ENCODE assay signal across 8 cellular contexts in the genomic region with DNA sequence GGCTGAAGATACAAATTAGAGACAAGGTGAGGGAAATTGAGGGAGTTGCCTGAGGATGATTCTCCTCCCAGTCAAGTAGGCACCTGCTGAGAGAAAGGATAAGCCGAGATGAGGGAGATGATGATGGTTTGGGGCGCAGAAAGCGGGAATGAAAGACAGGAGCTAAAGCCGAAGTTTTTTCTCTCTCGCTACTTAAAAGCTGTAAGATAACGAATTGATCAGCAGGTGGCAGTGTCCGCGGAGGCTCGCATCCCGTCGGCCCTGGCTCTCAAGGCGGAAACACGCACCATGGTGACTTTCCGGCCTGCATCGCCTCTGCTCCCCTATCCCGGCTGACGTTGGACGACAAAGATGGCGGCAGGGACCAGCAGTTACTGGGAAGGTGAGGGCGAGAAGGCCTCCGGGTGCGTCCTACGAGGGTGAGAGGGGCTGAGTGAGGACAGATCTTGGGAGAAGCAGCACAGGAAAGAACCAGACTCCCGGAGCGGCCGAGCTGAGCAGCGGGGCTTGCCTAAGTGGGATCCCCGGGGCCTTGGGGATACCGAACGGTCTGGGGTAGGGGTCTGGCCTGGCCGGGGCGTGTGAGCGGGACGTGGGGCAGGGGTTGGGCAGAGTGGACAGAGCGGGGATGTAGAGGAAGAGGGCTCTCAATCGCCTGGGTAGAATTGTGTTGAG. TPM values are rescaled to one million over a fixed set of nuclear protein-coding genes. Genes with fewer than 3 reads are reported as not detected.
DNase-seq lines count a peak whose midpoint lies in the region; ATAC-seq and TF ChIP-seq lines count a peak whose summit lies in the region.

A gene (plus strand): TSS at position 326 of the 675 bp plus-strand sequence. CDS start 26 bp downstream, at position 352.

- H3K4me3 Mint-ChIP-seq in HFFc6 = peak within 1 kb of the TSS; percentile 95
- H3K4me3 Mint-ChIP-seq in activated naive CD4-positive, alpha-beta T cell treated with anti-CD3 and anti-CD28 coated beads, Interleukin-2, amount 50 U/mL, for 24 hours = peak within 1 kb of the TSS; percentile 93

- H3K36me3 ChIP-seq in suprapubic skin = peaks cover 24% of the 10 kb centered on the region

- H3K27me3 ChIP-seq in suprapubic skin = no peaks in the 10 kb centered on the region

- ATAC-seq in SK-N-SH treated with all-trans-retinoic acid at 6 μM for 48 hours = peak; percentile 100

- peaks cover 21% of the 10 kb centered on the region for H3K4me1 ChIP-seq in suprapubic skin

- TF ChIP-seq POLR2A in NB4 (IDR thresholded peaks at IDR 0.05; ENCODE audit: extremely low read depth, insufficient read length) (peak; percentile 91), suprapubic skin (IDR thresholded peaks at IDR 0.05) (peak; percentile 66 to 89)

- H3K27ac Mint-ChIP-seq in HFFc6 = peak within 1 kb of the TSS; percentile 99
- H3K27ac Mint-ChIP-seq in activated naive CD4-positive, alpha-beta T cell treated with anti-CD3 and anti-CD28 coated beads, Interleukin-2, amount 50 U/mL, for 24 hours = peak within 1 kb of the TSS; percentile 95

- peak; percentile 85 for TF ChIP-seq CTCF in GM10248 (IDR thresholded peaks at IDR 0.05; ENCODE audit: control extremely low read depth, extremely low read depth, low read depth, missing control alignments)
- TF ChIP-seq CTCF in HFFc6 (IDR thresholded peaks at IDR 0.05) = peak; percentile 89
- peak; percentile 60 for TF ChIP-seq CTCF in NB4 (IDR thresholded peaks at IDR 0.05; ENCODE audit: low read depth, low read length)
- TF ChIP-seq CTCF in suprapubic skin (IDR thresholded peaks at IDR 0.05) = peak; percentile 73 to 77

- DNase-seq in GM10248 (ENCODE audit: extremely low spot score) = peak; percentile 92
- peak; percentile 92 for DNase-seq in HFFc6
- DNase-seq in NB4 (ENCODE audit: low read depth) = peak; percentile 98
- peak; percentile 95 for DNase-seq in globus pallidus (ENCODE audit: low spot score)
- peak; percentile 32 to 97 (median 89) for DNase-seq in nucleus accumbens (lab: John Stamatoyannopoulos, UW)
- peak; percentile 96 to 98 for DNase-seq in suprapubic skin (ENCODE audit: low spot score in 2 of 2)

- H3K27ac ChIP-seq in suprapubic skin = peak within 1 kb of the TSS; percentile 91

- H3K4me1 Mint-ChIP-seq in HFFc6 (ENCODE audit: low read depth) = peaks cover 33% of the 10 kb centered on the region
- peaks cover 42% of the 10 kb centered on the region for H3K4me1 Mint-ChIP-seq in activated naive CD4-positive, alpha-beta T cell treated with anti-CD3 and anti-CD28 coated beads, Interleukin-2, amount 50 U/mL, for 24 hours

- WGBS in suprapubic skin = 0% methylated on average over 24 of the region's 36 CpGs

- peak within 1 kb of the TSS; percentile 94 for H3K4me3 ChIP-seq in NB4 (ENCODE audit: low read depth, low read length)
- peak within 1 kb of the TSS; percentile 79 for H3K4me3 ChIP-seq in suprapubic skin

- H3K27me3 Mint-ChIP-seq in HFFc6 (ENCODE audit: insufficient read depth) = no peaks in the 10 kb centered on the region; the same call in 1 of the 2 replicates
- no peaks in the 10 kb centered on the region for H3K27me3 Mint-ChIP-seq in activated naive CD4-positive, alpha-beta T cell treated with anti-CD3 and anti-CD28 coated beads, Interleukin-2, amount 50 U/mL, for 24 hours

- peaks cover 11% of the 10 kb centered on the region; the same call in 1 of the 2 replicates for H3K36me3 Mint-ChIP-seq in HFFc6 (ENCODE audit: low read depth)
- H3K36me3 Mint-ChIP-seq in activated naive CD4-positive, alpha-beta T cell treated with anti-CD3 and anti-CD28 coated beads, Interleukin-2, amount 50 U/mL, for 24 hours = peaks cover 7% of the 10 kb centered on the region

- CTCF ChIA-PET in GM10248 (lab: Yijun Ruan, JAX) = interaction anchor here (0.6 to 3.9 kb wide), 34 partner anchors 9 to 373 kb away, joined by 3 to 41 read pairs (median 4); a partner anchor contains a TSS

- POLR2A ChIA-PET in GM10248 (lab: Yijun Ruan, JAX) = no interaction called here

- H3K9me3 Mint-ChIP-seq in HFFc6 = no peaks in the 10 kb centered on the region
- H3K9me3 Mint-ChIP-seq in activated naive CD4-positive, alpha-beta T cell treated with anti-CD3 and anti-CD28 coated beads, Interleukin-2, amount 50 U/mL, for 24 hours = no peaks in the 10 kb centered on the region

- no peak for TF ChIP-seq EP300 in suprapubic skin (IDR thresholded peaks at IDR 0.05)

- H3K9me3 ChIP-seq in suprapubic skin = no peaks in the 10 kb centered on the region

TF ChIP-seq in SK-N-SH treated with all-trans-retinoic acid at 6 μM for 48 hours, 23 proteins besides CTCF, POLR2A, EP300 and RAD21 (continues in another document):
- TF ChIP-seq, protein P1, sequence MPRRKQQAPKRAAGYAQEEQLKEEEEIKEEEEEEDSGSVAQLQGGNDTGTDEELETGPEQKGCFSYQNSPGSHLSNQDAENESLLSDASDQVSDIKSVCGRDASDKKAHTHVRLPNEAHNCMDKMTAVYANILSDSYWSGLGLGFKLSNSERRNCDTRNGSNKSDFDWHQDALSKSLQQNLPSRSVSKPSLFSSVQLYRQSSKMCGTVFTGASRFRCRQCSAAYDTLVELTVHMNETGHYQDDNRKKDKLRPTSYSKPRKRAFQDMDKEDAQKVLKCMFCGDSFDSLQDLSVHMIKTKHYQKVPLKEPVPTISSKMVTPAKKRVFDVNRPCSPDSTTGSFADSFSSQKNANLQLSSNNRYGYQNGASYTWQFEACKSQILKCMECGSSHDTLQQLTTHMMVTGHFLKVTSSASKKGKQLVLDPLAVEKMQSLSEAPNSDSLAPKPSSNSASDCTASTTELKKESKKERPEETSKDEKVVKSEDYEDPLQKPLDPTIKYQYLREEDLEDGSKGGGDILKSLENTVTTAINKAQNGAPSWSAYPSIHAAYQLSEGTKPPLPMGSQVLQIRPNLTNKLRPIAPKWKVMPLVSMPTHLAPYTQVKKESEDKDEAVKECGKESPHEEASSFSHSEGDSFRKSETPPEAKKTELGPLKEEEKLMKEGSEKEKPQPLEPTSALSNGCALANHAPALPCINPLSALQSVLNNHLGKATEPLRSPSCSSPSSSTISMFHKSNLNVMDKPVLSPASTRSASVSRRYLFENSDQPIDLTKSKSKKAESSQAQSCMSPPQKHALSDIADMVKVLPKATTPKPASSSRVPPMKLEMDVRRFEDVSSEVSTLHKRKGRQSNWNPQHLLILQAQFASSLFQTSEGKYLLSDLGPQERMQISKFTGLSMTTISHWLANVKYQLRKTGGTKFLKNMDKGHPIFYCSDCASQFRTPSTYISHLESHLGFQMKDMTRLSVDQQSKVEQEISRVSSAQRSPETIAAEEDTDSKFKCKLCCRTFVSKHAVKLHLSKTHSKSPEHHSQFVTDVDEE (CRISPR knock-in tag; IDR thresholded peaks at IDR 0.05) = no peak
- TF ChIP-seq, protein P2, sequence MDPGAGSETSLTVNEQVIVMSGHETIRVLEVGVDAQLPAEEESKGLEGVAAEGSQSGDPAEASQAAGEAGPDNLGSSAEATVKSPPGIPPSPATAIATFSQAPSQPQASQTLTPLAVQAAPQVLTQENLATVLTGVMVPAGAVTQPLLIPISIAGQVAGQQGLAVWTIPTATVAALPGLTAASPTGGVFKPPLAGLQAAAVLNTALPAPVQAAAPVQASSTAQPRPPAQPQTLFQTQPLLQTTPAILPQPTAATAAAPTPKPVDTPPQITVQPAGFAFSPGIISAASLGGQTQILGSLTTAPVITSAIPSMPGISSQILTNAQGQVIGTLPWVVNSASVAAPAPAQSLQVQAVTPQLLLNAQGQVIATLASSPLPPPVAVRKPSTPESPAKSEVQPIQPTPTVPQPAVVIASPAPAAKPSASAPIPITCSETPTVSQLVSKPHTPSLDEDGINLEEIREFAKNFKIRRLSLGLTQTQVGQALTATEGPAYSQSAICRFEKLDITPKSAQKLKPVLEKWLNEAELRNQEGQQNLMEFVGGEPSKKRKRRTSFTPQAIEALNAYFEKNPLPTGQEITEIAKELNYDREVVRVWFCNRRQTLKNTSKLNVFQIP (CRISPR knock-in tag; IDR thresholded peaks at IDR 0.05; ENCODE audit: borderline replicate concordance, low read depth) = no peak
- TF ChIP-seq, protein P3, sequence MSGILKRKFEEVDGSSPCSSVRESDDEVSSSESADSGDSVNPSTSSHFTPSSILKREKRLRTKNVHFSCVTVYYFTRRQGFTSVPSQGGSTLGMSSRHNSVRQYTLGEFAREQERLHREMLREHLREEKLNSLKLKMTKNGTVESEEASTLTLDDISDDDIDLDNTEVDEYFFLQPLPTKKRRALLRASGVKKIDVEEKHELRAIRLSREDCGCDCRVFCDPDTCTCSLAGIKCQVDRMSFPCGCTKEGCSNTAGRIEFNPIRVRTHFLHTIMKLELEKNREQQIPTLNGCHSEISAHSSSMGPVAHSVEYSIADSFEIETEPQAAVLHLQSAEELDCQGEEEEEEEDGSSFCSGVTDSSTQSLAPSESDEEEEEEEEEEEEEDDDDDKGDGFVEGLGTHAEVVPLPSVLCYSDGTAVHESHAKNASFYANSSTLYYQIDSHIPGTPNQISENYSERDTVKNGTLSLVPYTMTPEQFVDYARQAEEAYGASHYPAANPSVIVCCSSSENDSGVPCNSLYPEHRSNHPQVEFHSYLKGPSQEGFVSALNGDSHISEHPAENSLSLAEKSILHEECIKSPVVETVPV (CRISPR knock-in tag; IDR thresholded peaks at IDR 0.05) = no peak
- no peak for TF ChIP-seq ZNF70 (CRISPR knock-in tag; IDR thresholded peaks at IDR 0.05)
- TF ChIP-seq RARB (CRISPR knock-in tag; IDR thresholded peaks at IDR 0.05) = no peak
- TF ChIP-seq ISL1 (CRISPR knock-in tag; IDR thresholded peaks at IDR 0.05) = no peak
- no peak for TF ChIP-seq OSR1 (CRISPR knock-in tag; IDR thresholded peaks at IDR 0.05)
- TF ChIP-seq, protein P4, sequence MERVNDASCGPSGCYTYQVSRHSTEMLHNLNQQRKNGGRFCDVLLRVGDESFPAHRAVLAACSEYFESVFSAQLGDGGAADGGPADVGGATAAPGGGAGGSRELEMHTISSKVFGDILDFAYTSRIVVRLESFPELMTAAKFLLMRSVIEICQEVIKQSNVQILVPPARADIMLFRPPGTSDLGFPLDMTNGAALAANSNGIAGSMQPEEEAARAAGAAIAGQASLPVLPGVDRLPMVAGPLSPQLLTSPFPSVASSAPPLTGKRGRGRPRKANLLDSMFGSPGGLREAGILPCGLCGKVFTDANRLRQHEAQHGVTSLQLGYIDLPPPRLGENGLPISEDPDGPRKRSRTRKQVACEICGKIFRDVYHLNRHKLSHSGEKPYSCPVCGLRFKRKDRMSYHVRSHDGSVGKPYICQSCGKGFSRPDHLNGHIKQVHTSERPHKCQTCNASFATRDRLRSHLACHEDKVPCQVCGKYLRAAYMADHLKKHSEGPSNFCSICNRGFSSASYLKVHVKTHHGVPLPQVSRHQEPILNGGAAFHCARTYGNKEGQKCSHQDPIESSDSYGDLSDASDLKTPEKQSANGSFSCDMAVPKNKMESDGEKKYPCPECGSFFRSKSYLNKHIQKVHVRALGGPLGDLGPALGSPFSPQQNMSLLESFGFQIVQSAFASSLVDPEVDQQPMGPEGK (CRISPR knock-in tag; IDR thresholded peaks at IDR 0.05; ENCODE audit: borderline replicate concordance) = no peak
- TF ChIP-seq PPARA (CRISPR knock-in tag; IDR thresholded peaks at IDR 0.05; ENCODE audit: borderline replicate concordance) = no peak
- no peak for TF ChIP-seq GLIS3 (CRISPR knock-in tag; IDR thresholded peaks at IDR 0.05)
- TF ChIP-seq TOX (CRISPR knock-in tag; IDR thresholded peaks at IDR 0.05; ENCODE audit: borderline replicate concordance) = no peak

RNA-seq across cellular contexts. Expression of the gene that starts here (rescaled TPM):
- total RNA-seq in HFFc6 (2021; fragmentation: NEBNext Ultra II Directional; extraction: Animal tissue kit (Norgen Biotek cat#: 25700)) = 10 to 100 TPM; 41.2 to 47.6 (median 43.9) TPM
- 10 to 100 TPM; 24.0 to 54.2 (median 47.6) TPM for total RNA-seq in suprapubic skin

Comparison
In these comparisons a context has a peak if more than half of its experiments do, and no peak if none do; other contexts are left out.
1. Peak in every context shown above with its lines: DNase-seq, ATAC-seq, H3K4me3 ChIP-seq and H3K27ac ChIP-seq.